In genomic region chr17:75667825-75668224, GRCh38 we compare ENCODE assay signal across 9 cellular contexts. TPM values are rescaled to one million over a fixed set of nuclear protein-coding genes. Genes with fewer than 3 reads are reported as not detected.
A peak's percentile ranks its signal among the peaks of the same experiment; 100 is the strongest.
DNase-seq lines count a peak whose midpoint lies in the region; ATAC-seq, FAIRE-seq and TF ChIP-seq lines count a peak whose summit lies in the region.
"Had no signal": no experiment of that assay in that cellular context is flagged by ENCODE, and none has a peak within 500 bp of the region (broad histone marks: within the 10 kb centered on the region; RNA-seq: fewer than 3 reads in every experiment).

No MANE protein-coding gene starts in this region.

- peaks cover 12 to 48% (median 46%) of the 10 kb centered on the region in 3 experiments; a peak in 6 of 7 replicates for H3K36me3 Mint-ChIP-seq in H9 (ENCODE audit: insufficient read depth in 1 of 3, low read depth in 3 of 3)

- FAIRE-seq in kidney (lab: Jason Lieb, UNC) = no peak
- FAIRE-seq: colon had no signal

- no peak overlapping the region; the same call in 1 of the 2 replicates for H3K14ac ChIP-seq in H9 (ENCODE audit: insufficient read depth, low read length)

- H4K91ac ChIP-seq in H9 (ENCODE audit: insufficient read length, low read depth, low read length) = no peak overlapping the region

- H3K27ac Mint-ChIP-seq in H9 = no peak overlapping the region

- no peak overlapping the region for H3K27ac ChIP-seq in H9 (ENCODE audit: insufficient read length, low read depth, low read length)
- peak overlapping the region in 3 of 5 donors; percentile 37 to 97 (median 58) for H3K27ac ChIP-seq in adrenal gland
- H3K27ac ChIP-seq in kidney (ENCODE audit: low read depth in 2 of 2, low read length in 2 of 2) = no peak overlapping the region
- peak overlapping the region; percentile 71 for H3K27ac ChIP-seq in substantia nigra (ENCODE audit: low read depth, low read length, poor library complexity, severe bottlenecking)

- no peak overlapping the region for H2BK20ac ChIP-seq in H9 (ENCODE audit: low read depth, low read length, poor library complexity, severe bottlenecking)

- no peak overlapping the region for H2AFZ ChIP-seq in H9 (ENCODE audit: low read length)

- H2BK120ac ChIP-seq in H9 (ENCODE audit: low read depth, low read length, poor library complexity, severe bottlenecking) = peak overlapping the region; percentile 95

- H4K5ac ChIP-seq in H9 (ENCODE audit: insufficient read length, low read depth, low read length) = no peak overlapping the region

- peaks cover 4% of the 10 kb centered on the region for H3K23me2 ChIP-seq in H9 (ENCODE audit: insufficient read length, low read depth, low read length, poor library complexity, severe bottlenecking)

- H3K4me3 Mint-ChIP-seq in H9 = no peak overlapping the region

- no peak for ATAC-seq in HG03469 (IDR thresholded peaks at IDR 0.05; ENCODE audit: unreplicated experiment)

- H3K4ac ChIP-seq in H9 (ENCODE audit: low read depth, low read length) = no peak overlapping the region

- H3K79me1 ChIP-seq in H9 (ENCODE audit: insufficient read depth, low read depth, low read length, poor library complexity, severe bottlenecking) = peaks cover 3% of the 10 kb centered on the region

- H4K8ac ChIP-seq in H9 (replicated peaks; ENCODE audit: insufficient read length, low read depth, low read length) = no peak overlapping the region

- no peaks in the 10 kb centered on the region for H3K9me3 ChIP-seq in H9 (ENCODE audit: control insufficient read depth, low read depth, low read length)
- no peaks in the 10 kb centered on the region for H3K9me3 ChIP-seq in adrenal gland (replicated peaks in 1 of 3)
- H3K9me3 ChIP-seq in kidney (ENCODE audit: control insufficient read depth in 1 of 2, low read length in 2 of 2) = no peaks in the 10 kb centered on the region

- no peak for TF ChIP-seq POLR2A in adrenal gland (IDR thresholded peaks at IDR 0.05)

- WGBS in H9 (ENCODE audit: extremely low coverage, insufficient read length, low lambda C conversion rate) = no CpG with 5 or more reads among the region's 4 CpGs
- 5 to 11% (median 7%) methylated on average over 4 of the region's 4 CpGs for WGBS in adrenal gland, 4 donors

- no peak overlapping the region for H2BK15ac ChIP-seq in H9 (ENCODE audit: low read depth, low read length)

- no peak overlapping the region for H3T11ph ChIP-seq in H9 (ENCODE audit: low read length)

- intact Hi-C loops in adrenal gland (cut with DNase I) = no loop called here
- intact Hi-C loops in kidney (cut with DNase I) = no loop called here

- peaks cover 0 to 40% of the 10 kb centered on the region in 2 donors for H3K36me3 ChIP-seq in adrenal gland (replicated peaks in 1 of 2)
- H3K36me3 ChIP-seq in kidney (ENCODE audit: control insufficient read depth in 1 of 2, insufficient read depth in 2 of 2, low read length in 2 of 2) = peaks cover 13 to 31% of the 10 kb centered on the region in 2 donors

- H2AK5ac ChIP-seq in H9 (ENCODE audit: insufficient read length, low read length) = no peak overlapping the region

- H3K27me3 ChIP-seq in H9 (ENCODE audit: insufficient read depth, low read length) = no peaks in the 10 kb centered on the region
- no peaks in the 10 kb centered on the region for H3K27me3 ChIP-seq in adrenal gland

- no peaks in the 10 kb centered on the region for H3K9me3 Mint-ChIP-seq in H9

- H2BK12ac ChIP-seq in H9 (ENCODE audit: insufficient read length, low read depth, low read length) = no peak overlapping the region

- peaks cover 17% of the 10 kb centered on the region; the same call in 1 of the 2 replicates for H3K79me2 ChIP-seq in H9 (ENCODE audit: insufficient read depth, low read length)

- peak overlapping the region; percentile 97 for H3K18ac ChIP-seq in H9 (ENCODE audit: insufficient read length, low read depth, low read length)

- peak overlapping the region; percentile 5 to 96 (median 60) for H3K4me3 ChIP-seq in adrenal gland
- peak overlapping the region; percentile 92 to 96 for H3K4me3 ChIP-seq in kidney (ENCODE audit: low read length in 2 of 2)

- peak overlapping the region; percentile 94 for H3K4me2 ChIP-seq in H9 (ENCODE audit: insufficient read depth, insufficient read length, low read length)

- TF ChIP-seq CTCF in H9 (conservative IDR thresholded peaks at IDR 0.05) = no peak
- TF ChIP-seq CTCF in adrenal gland (IDR thresholded peaks at IDR 0.05) = no peak
- no peak for TF ChIP-seq CTCF in kidney (IDR thresholded peaks at IDR 0.05; ENCODE audit: borderline replicate concordance, extremely low read depth, insufficient read depth)

- peak overlapping the region; percentile 9 for H3K56ac ChIP-seq in H9 (ENCODE audit: insufficient read length, low read depth, low read length)

- peak overlapping the region; percentile 85 for H2BK5ac ChIP-seq in H9 (ENCODE audit: insufficient read length, low read length)

- DNase-seq in H9 (no peak), adrenal gland (no peak), kidney (no peak), substantia nigra (lab: John Stamatoyannopoulos, UW) (no peak), foreskin melanocyte (no peak), NCI-H2171 treated with DMSO at 0.1 percent for 48 hours (lab: John Stamatoyannopoulos, UW) (no peak)
- DNase-seq in stimulated activated naive CD4-positive, alpha-beta T cell treated with Interleukin-2 at 50 U/mL for 16 hours (lab: John Stamatoyannopoulos, UW) = no peak

- peaks cover 8 to 9% of the 10 kb centered on the region in 2 experiments for H3K4me1 Mint-ChIP-seq in H9

- no peaks in the 10 kb centered on the region for H3K4me1 ChIP-seq in H9 (ENCODE audit: insufficient read depth, low read length)
- H3K4me1 ChIP-seq in adrenal gland (replicated peaks in 1 of 2) = peaks cover 18 to 22% of the 10 kb centered on the region in 2 donors
- H3K4me1 ChIP-seq in kidney (ENCODE audit: control insufficient read depth in 1 of 2, insufficient read depth in 1 of 2, low read depth in 1 of 2, low read length in 2 of 2) = peaks cover 8 to 15% of the 10 kb centered on the region in 2 donors

- peak overlapping the region; percentile 73 for H3K23ac ChIP-seq in H9 (ENCODE audit: insufficient read length, low read depth, low read length)

- no peaks in the 10 kb centered on the region for H3K27me3 Mint-ChIP-seq in H9 (ENCODE audit: low read depth)

- H4K20me1 ChIP-seq in H9 (ENCODE audit: control insufficient read depth, insufficient read depth, insufficient read length) = no peaks in the 10 kb centered on the region

- H3K9ac ChIP-seq in H9 (ENCODE audit: extremely low read depth, insufficient read length, low read length) (peak overlapping the region; percentile 99), kidney (ENCODE audit: low read length in 2 of 2) (peak overlapping the region; percentile 84 to 88)

RNA-seq across cellular contexts. Expression of gene SAP30BP, which starts 0.7 kb away (rescaled TPM):
- 82.6 and 89.7 TPM in 2 replicates for total RNA-seq in H9 (2021)
- 100 to 1,000 TPM in 1 of 8 donors, 10 to 100 TPM in 7; 45.3 to 100 (median 61.5) TPM for total RNA-seq in adrenal gland
- polyA plus RNA-seq in adrenal gland = 100 to 1,000 TPM in 2 of 3 donors, 10 to 100 TPM in 1; 73.4 to 130 (median 121) TPM
- 95.1 TPM for total RNA-seq in kidney
- polyA plus RNA-seq in kidney (ENCODE audit: insufficient read depth, low read depth, low replicate concordance) = 62.9 TPM

RNA-seq across cellular contexts. Expression of gene RECQL5, which starts 0.9 kb away (rescaled TPM):
- 40.0 and 40.1 TPM in 2 replicates for total RNA-seq in H9 (2021)
- total RNA-seq in adrenal gland = 10 to 100 TPM; 13.9 to 49.6 (median 32.9) TPM
- 100 to 1,000 TPM in 1 of 3 donors, 10 to 100 TPM in 2; 11.2 to 188 (median 64.9) TPM for polyA plus RNA-seq in adrenal gland
- 51.6 TPM for total RNA-seq in kidney
- 40.0 TPM for polyA plus RNA-seq in kidney (ENCODE audit: insufficient read depth, low read depth, low replicate concordance)

RNA-seq across cellular contexts. Expression of gene SMIM5, which starts 34.6 kb away (rescaled TPM):
- total RNA-seq in H9 (2021) (0.20 and 0.24 TPM in 2 replicates), adrenal gland (1 to 10 TPM in 1 of 8 donors, under 1 TPM in 3, not detected in 4; 0.17 to 1.1 (median 0.67) TPM), kidney (8.0 TPM)
- polyA plus RNA-seq in adrenal gland (1 to 10 TPM in 2 of 3 donors, under 1 TPM in 1; 0.13 to 2.6 (median 1.7) TPM), kidney (ENCODE audit: insufficient read depth, low read depth, low replicate concordance) (63.0 TPM)

RNA-seq across cellular contexts. Expression of gene ITGB4, which starts 53.4 kb away (rescaled TPM):
- total RNA-seq in H9 (2021) (3.9 and 5.3 TPM in 2 replicates), adrenal gland (1 to 10 TPM; 3.1 to 9.4 (median 6.9) TPM), kidney (149 TPM)
- polyA plus RNA-seq in adrenal gland (10 to 100 TPM in 2 of 3 donors, 1 to 10 TPM in 1; 1.0 to 12.5 (median 12.1) TPM), kidney (ENCODE audit: insufficient read depth, low read depth, low replicate concordance) (15.7 TPM)

Comparison
In these comparisons a context has a peak if more than half of its experiments do, and no peak if none do; other contexts are left out.
1. H3K27ac ChIP-seq: peak in adrenal gland (3 of 5) and substantia nigra (single experiment); none in H9 (single experiment) and kidney (0 of 2).